Comparison of ENCODE assay signal across 8 cellular contexts in genomic region chr3:192915306-192915705, GRCh38. TPM values are rescaled to one million over a fixed set of nuclear protein-coding genes. Genes with fewer than 3 reads are reported as not detected.
DNase-seq lines count a peak whose midpoint lies in the region; ATAC-seq and TF ChIP-seq lines count a peak whose summit lies in the region.

No MANE protein-coding gene starts in this region.

- CTCF ChIA-PET in HEK293T (lab: Yijun Ruan, JAX): interaction anchor here (0.7 to 1.6 kb wide), 3 partner anchors 25 to 102 kb away, joined by 3 to 4 read pairs (median 3); no protein-coding TSS in a partner anchor

- H3K36me3 Mint-ChIP-seq in endothelial cell (ENCODE audit: low read depth, unreplicated experiment): peaks cover 4% of the 10 kb centered on the region
- peaks cover 5% of the 10 kb centered on the region for H3K36me3 Mint-ChIP-seq in stimulated activated effector memory CD8-positive, alpha-beta T cell treated with anti-CD3 and anti-CD28 coated beads, Interleukin-12 subunit alpha, Interleukin-12 subunit beta, amount 100 ng/mL, for 72 hours

- no peaks in the 10 kb centered on the region for H3K9me3 Mint-ChIP-seq in endothelial cell (ENCODE audit: unreplicated experiment)
- no peaks in the 10 kb centered on the region for H3K9me3 Mint-ChIP-seq in stimulated activated effector memory CD8-positive, alpha-beta T cell treated with anti-CD3 and anti-CD28 coated beads, Interleukin-12 subunit alpha, Interleukin-12 subunit beta, amount 100 ng/mL, for 72 hours

- no peak for TF ChIP-seq CTCF in endothelial cell (IDR thresholded peaks at IDR 0.05; ENCODE audit: unreplicated experiment)

- H3K4me3 Mint-ChIP-seq in endothelial cell (ENCODE audit: unreplicated experiment): no peak overlapping the region
- peak overlapping the region; percentile 94 for H3K4me3 Mint-ChIP-seq in stimulated activated effector memory CD8-positive, alpha-beta T cell treated with anti-CD3 and anti-CD28 coated beads, Interleukin-12 subunit alpha, Interleukin-12 subunit beta, amount 100 ng/mL, for 72 hours

- H3K27me3 Mint-ChIP-seq in endothelial cell (ENCODE audit: unreplicated experiment): peaks cover 8% of the 10 kb centered on the region

- H3K4me1 Mint-ChIP-seq in endothelial cell (ENCODE audit: unreplicated experiment): peaks cover 8% of the 10 kb centered on the region
- peaks cover 21% of the 10 kb centered on the region for H3K4me1 Mint-ChIP-seq in stimulated activated effector memory CD8-positive, alpha-beta T cell treated with anti-CD3 and anti-CD28 coated beads, Interleukin-12 subunit alpha, Interleukin-12 subunit beta, amount 100 ng/mL, for 72 hours

- POLR2A ChIA-PET in HEK293T (lab: Yijun Ruan, JAX): interaction anchor here (0.6 to 1.1 kb wide), 2 partner anchors 18 to 22 kb away, joined by 3 read pairs; no protein-coding TSS in a partner anchor

- ATAC-seq in stimulated activated effector memory CD8-positive, alpha-beta T cell treated with anti-CD3 and anti-CD28 coated beads, Interleukin-12 subunit alpha, Interleukin-12 subunit beta, amount 100 ng/mL, for 72 hours: no peak
- no peak for ATAC-seq in GM18505 (IDR thresholded peaks at IDR 0.05; ENCODE audit: unreplicated experiment)

- DNase-seq in DMS153 treated with DMSO at 0.1 percent for 48 hours (lab: John Stamatoyannopoulos, UW; ENCODE audit: unreplicated experiment) (peak; percentile 11), DMS153 (lab: John Stamatoyannopoulos, UW) (no peak), HEK293T (ENCODE audit: extremely low spot score) (peak; percentile 19), NCI-H748 treated with DMSO at 0.1 percent for 48 hours (lab: John Stamatoyannopoulos, UW) (peak; percentile 27), endothelial cell (ENCODE audit: low spot score) (peak; percentile 10), foreskin melanocyte (no peak)
- no peak for DNase-seq in stimulated activated effector memory CD8-positive, alpha-beta T cell treated with anti-CD3 and anti-CD28 coated beads, Interleukin-12 subunit alpha, Interleukin-12 subunit beta, amount 100 ng/mL, for 72 hours (ENCODE audit: low spot score in 2 of 2)

- no peak for TF ChIP-seq POLR2A in GM18505 (IDR thresholded peaks at IDR 0.05; ENCODE audit: borderline replicate concordance, extremely low read depth, insufficient read depth, insufficient read length)

- H3K27ac Mint-ChIP-seq in endothelial cell (ENCODE audit: unreplicated experiment): no peak overlapping the region
- H3K27ac Mint-ChIP-seq in stimulated activated effector memory CD8-positive, alpha-beta T cell treated with anti-CD3 and anti-CD28 coated beads, Interleukin-12 subunit alpha, Interleukin-12 subunit beta, amount 100 ng/mL, for 72 hours: peak overlapping the region; percentile 96

TF ChIP-seq in HEK293T, 16 proteins besides CTCF, POLR2A, EP300 and RAD21:
- no peak for TF ChIP-seq FOXA1 (IDR thresholded peaks at IDR 0.05)
- no peak for TF ChIP-seq CTBP1 (IDR thresholded peaks at IDR 0.05; ENCODE audit: borderline replicate concordance)
- TF ChIP-seq NFRKB (IDR thresholded peaks at IDR 0.05): no peak
- no peak for TF ChIP-seq ARNT (IDR thresholded peaks at IDR 0.05)
- no peak for TF ChIP-seq HDGF (IDR thresholded peaks at IDR 0.05; ENCODE audit: borderline replicate concordance)
- no peak for TF ChIP-seq ELF4 (IDR thresholded peaks at IDR 0.05)
- TF ChIP-seq SP1 (IDR thresholded peaks at IDR 0.05): no peak
- TF ChIP-seq PKNOX1 (IDR thresholded peaks at IDR 0.05): no peak
- TF ChIP-seq L3MBTL2 (conservative IDR thresholded peaks at IDR 0.05): no peak
- no peak for TF ChIP-seq LEF1 (IDR thresholded peaks at IDR 0.05; ENCODE audit: borderline replicate concordance)
- no peak for TF ChIP-seq BHLHE40 (IDR thresholded peaks at IDR 0.05; ENCODE audit: borderline replicate concordance)
- TF ChIP-seq SUZ12 (IDR thresholded peaks at IDR 0.05): no peak
- TF ChIP-seq ZNF384 (IDR thresholded peaks at IDR 0.05): no peak
- no peak for TF ChIP-seq FOXM1 (IDR thresholded peaks at IDR 0.05; ENCODE audit: borderline replicate concordance)
- TF ChIP-seq TARDBP (IDR thresholded peaks at IDR 0.05): no peak
- TF ChIP-seq FOXK2 (IDR thresholded peaks at IDR 0.05): no peak
TF ChIP-seq in HEK293T: peak in this region for 0.

RNA-seq across cellular contexts. Expression of gene MB21D2, which starts 2.4 kb away (rescaled TPM):
- 4.3 TPM for total RNA-seq in endothelial cell (ENCODE audit: unreplicated experiment)

Comparison
In these comparisons a context has a peak if more than half of its experiments do, and no peak if none do; other contexts are left out.
1. DNase-seq: peak in DMS153 treated with DMSO at 0.1 percent for 48 hours (single experiment), HEK293T (single experiment), NCI-H748 treated with DMSO at 0.1 percent for 48 hours (single experiment) and endothelial cell (single experiment); none in DMS153 (single experiment), stimulated activated effector memory CD8-positive, alpha-beta T cell treated with anti-CD3 and anti-CD28 coated beads, Interleukin-12 subunit alpha, Interleukin-12 subunit beta, amount 100 ng/mL, for 72 hours (0 of 2) and foreskin melanocyte (single experiment).